Comparison of ENCODE assay signal across 14 cellular contexts in genomic region chr4:7772708-7773385, GRCh38.
DNase-seq lines count a peak whose midpoint lies in the region; ATAC-seq, FAIRE-seq and TF ChIP-seq lines count a peak whose summit lies in the region.
"Had no signal": no experiment of that assay in that cellular context is flagged by ENCODE, and none has a peak within 500 bp of the region (broad histone marks: within the 10 kb centered on the region; RNA-seq: fewer than 3 reads in every experiment).

No MANE protein-coding gene starts in this region.

- 35% methylated on average over 9 of the region's 31 CpGs for WGBS in right lobe of liver (ENCODE audit: insufficient coverage, low coverage, low lambda C conversion rate, missing lambda C conversion rate)
- 91% methylated on average over 29 of the region's 31 CpGs for WGBS in HepG2 (ENCODE audit: low lambda C conversion rate)
- 71 to 77% methylated on average over 31 of the region's 31 CpGs for WGBS in aorta, 2 donors

- peaks cover 17% of the 10 kb centered on the region for H3K36me3 Mint-ChIP-seq in neural progenitor cell
- peaks cover 65% of the 10 kb centered on the region for H3K36me3 Mint-ChIP-seq in T-cell

- H3K27ac ChIP-seq in right lobe of liver (no peak overlapping the region), HepG2 (ENCODE audit: extremely low read length, insufficient read depth, low read length) (no peak overlapping the region), neural progenitor cell (no peak overlapping the region), aorta (ENCODE audit: low read depth in 1 of 2, low read length in 2 of 2) (no peak overlapping the region), Karpas-422 (ENCODE audit: low read length) (no peak overlapping the region)

- H3K27me3 Mint-ChIP-seq in neural progenitor cell (ENCODE audit: insufficient read depth, low read depth) (peaks cover 2% of the 10 kb centered on the region), T-cell (no peaks in the 10 kb centered on the region)

- H3K9me3 Mint-ChIP-seq in neural progenitor cell = no peaks in the 10 kb centered on the region
- no peaks in the 10 kb centered on the region for H3K9me3 Mint-ChIP-seq in T-cell
- H3K9me3 Mint-ChIP-seq: mesothelial cell of epicardium had no signal

- H3K79me2 ChIP-seq in HepG2 (ENCODE audit: insufficient read depth, low read length) = no peaks in the 10 kb centered on the region
- no peaks in the 10 kb centered on the region for H3K79me2 ChIP-seq in neural progenitor cell (ENCODE audit: low read depth)
- H3K79me2 ChIP-seq in Karpas-422 (ENCODE audit: low read length) = no peaks in the 10 kb centered on the region

- no peak overlapping the region for H3K4me3 Mint-ChIP-seq in neural progenitor cell
- H3K4me3 Mint-ChIP-seq in T-cell = no peak overlapping the region
- H3K4me3 Mint-ChIP-seq: mesothelial cell of epicardium had no signal

- H3K9me2 ChIP-seq in Karpas-422 (replicated peaks; ENCODE audit: insufficient read depth, low read length) = no peaks in the 10 kb centered on the region

- H3K4me3 ChIP-seq in right lobe of liver (no peak overlapping the region), HepG2 (replicated peaks in 1 of 3; ENCODE audit: insufficient read depth in 1 of 3, low read depth in 2 of 3, low read length in 3 of 3) (no peak overlapping the region), neural progenitor cell (no peak overlapping the region), aorta (ENCODE audit: low read length in 2 of 2) (no peak overlapping the region), Karpas-422 (ENCODE audit: low read length) (no peak overlapping the region)

- no peaks in the 10 kb centered on the region for H3K9me3 ChIP-seq in right lobe of liver
- H3K9me3 ChIP-seq in HepG2 (ENCODE audit: low read length) = no peaks in the 10 kb centered on the region
- H3K9me3 ChIP-seq in neural progenitor cell (ENCODE audit: low read depth) = no peaks in the 10 kb centered on the region
- H3K9me3 ChIP-seq in aorta (ENCODE audit: control insufficient read depth, low read length) = no peaks in the 10 kb centered on the region
- no peaks in the 10 kb centered on the region for H3K9me3 ChIP-seq in Karpas-422 (ENCODE audit: low read length)

- H3K27ac Mint-ChIP-seq in neural progenitor cell (peak overlapping the region; percentile 22), T-cell (peak overlapping the region in 1 of 2 donors; percentile 66)

- no peaks in the 10 kb centered on the region for H3K27me3 ChIP-seq in right lobe of liver
- no peaks in the 10 kb centered on the region for H3K27me3 ChIP-seq in HepG2 (ENCODE audit: control insufficient read depth in 1 of 2, insufficient read depth in 2 of 2, low read length in 2 of 2)
- no peaks in the 10 kb centered on the region for H3K27me3 ChIP-seq in neural progenitor cell
- H3K27me3 ChIP-seq in aorta (ENCODE audit: control insufficient read depth in 1 of 2, insufficient read depth in 2 of 2, low read length in 1 of 2) = no peaks in the 10 kb centered on the region
- H3K27me3 ChIP-seq in Karpas-422 (ENCODE audit: low read length) = no peaks in the 10 kb centered on the region

- intact Hi-C loops in right lobe of liver (cut with DNase I) (no loop called here), HepG2 (cut with micrococcal nuclease; ENCODE audit: unreplicated experiment) (loop anchor here (5.0 kb wide), 1 partner anchor 214 kb away; no protein-coding TSS in a partner anchor), left ventricle myocardium superior (cut with micrococcal nuclease) (no loop called here), aorta (cut with DNase I) (no loop called here)

- no peak overlapping the region for H3K9ac ChIP-seq in HepG2 (ENCODE audit: insufficient read depth, low read depth, low read length)
- H3K9ac ChIP-seq in neural progenitor cell = no peak overlapping the region
- H3K9ac ChIP-seq in Karpas-422 (ENCODE audit: low read length) = no peak overlapping the region

- TF ChIP-seq POLR2A in right lobe of liver (IDR thresholded peaks at IDR 0.05) = no peak
- no peak for TF ChIP-seq POLR2A in HepG2 (IDR thresholded peaks at IDR 0.05; ENCODE audit: insufficient read depth in 1 of 2, low read depth in 2 of 2, low read length in 2 of 2)

- H3K4me2 ChIP-seq in HepG2 (ENCODE audit: low read depth, low read length) (no peak overlapping the region), neural progenitor cell (no peak overlapping the region), Karpas-422 (ENCODE audit: low read depth, low read length, poor library complexity, severe bottlenecking) (no peak overlapping the region)

- no peaks in the 10 kb centered on the region for H4K20me1 ChIP-seq in HepG2 (ENCODE audit: insufficient read depth, low read length)
- H4K20me1 ChIP-seq in neural progenitor cell (ENCODE audit: low read depth) = no peaks in the 10 kb centered on the region
- peaks cover 10% of the 10 kb centered on the region; the same call in 1 of the 2 replicates for H4K20me1 ChIP-seq in Karpas-422 (ENCODE audit: insufficient read depth, low read depth, low read length)

- CTCF ChIA-PET in HepG2 (lab: Yijun Ruan, JAX; ENCODE audit: low intra/inter-chr PET ratio, low total read pairs) (no interaction called here), T-cell (lab: Charles Lee) (no interaction called here)

- H2AFZ ChIP-seq in HepG2 (ENCODE audit: low read length) (no peak overlapping the region), neural progenitor cell (replicated peaks) (no peak overlapping the region), Karpas-422 (ENCODE audit: low read length) (no peak overlapping the region)

- POLR2A ChIA-PET in HepG2 (lab: Yijun Ruan, JAX) (no interaction called here), T-cell (lab: Charles Lee) (no interaction called here)

- H3K4me1 Mint-ChIP-seq in neural progenitor cell (peaks cover 57% of the 10 kb centered on the region), T-cell (peaks cover 20 to 42% (median 24%) of the 10 kb centered on the region in 3 donors)

- no TSS peak for BruUV-seq in HepG2 (replicated peaks; lab: Mats Ljungman, UMichigan)

- in situ Hi-C loops in HepG2 (cut with HindIII; ENCODE audit: extremely low pct_ligation_motif_present, low pct_unique_long_range_greater_than_20kb) = no loop called here

- no peak for TF ChIP-seq RAD21 in HepG2 (CRISPR knock-in tag; IDR thresholded peaks at IDR 0.05)

- no peaks in the 10 kb centered on the region for H3F3A ChIP-seq in neural progenitor cell (ENCODE audit: low read depth)

- no peaks in the 10 kb centered on the region for H3K36me3 ChIP-seq in right lobe of liver
- H3K36me3 ChIP-seq in HepG2 (replicated peaks in 1 of 2; ENCODE audit: control insufficient read depth in 1 of 2, insufficient read depth in 2 of 2, low read length in 2 of 2) = peaks cover 8 to 16% of the 10 kb centered on the region in 2 experiments; a peak in 4 of 5 replicates
- no peaks in the 10 kb centered on the region for H3K36me3 ChIP-seq in neural progenitor cell
- peaks cover 0 to 8% of the 10 kb centered on the region in 2 donors for H3K36me3 ChIP-seq in aorta (ENCODE audit: control insufficient read depth in 1 of 2, insufficient read depth in 2 of 2, low read length in 1 of 2)
- no peaks in the 10 kb centered on the region for H3K36me3 ChIP-seq in Karpas-422 (ENCODE audit: insufficient read depth, low read length)

- TF ChIP-seq EP300 in HepG2 (IDR thresholded peaks at IDR 0.05; ENCODE audit: low read depth in 2 of 2, low read length in 2 of 2) (no peak), HepG2 (CRISPR knock-in tag; IDR thresholded peaks at IDR 0.05; ENCODE audit: borderline replicate concordance) (no peak)

- H3K4me1 ChIP-seq in right lobe of liver = no peaks in the 10 kb centered on the region
- peaks cover 84% of the 10 kb centered on the region for H3K4me1 ChIP-seq in HepG2 (ENCODE audit: insufficient read depth, low read length)
- H3K4me1 ChIP-seq in neural progenitor cell = peaks cover 11% of the 10 kb centered on the region
- H3K4me1 ChIP-seq in aorta (ENCODE audit: control insufficient read depth in 1 of 2, insufficient read depth in 2 of 2, low read length in 2 of 2) = no peaks in the 10 kb centered on the region
- H3K4me1 ChIP-seq in Karpas-422 (ENCODE audit: low read length) = no peaks in the 10 kb centered on the region

- DNase-seq in right lobe of liver (peak in 1 of 3 donors; percentile 61), HepG2 (ENCODE audit: low spot score) (no peak), left ventricle myocardium superior (peak; percentile 73), neural progenitor cell (ENCODE audit: low spot score) (no peak), aorta (peak; percentile 62 to 79), T-cell (no peak), Karpas-422 (no peak)
- DNase-seq: amniotic stem cell; effector memory CD4-positive, alpha-beta T cell; NCI-H510A had no signal

- peak; percentile 48 to 61 (median 56) for ATAC-seq in right lobe of liver
- no peak for ATAC-seq in HepG2
- peak; percentile 69 for ATAC-seq in left ventricle myocardium superior
- ATAC-seq in aorta (ENCODE audit: low FRiP score) = no peak
- ATAC-seq in HG03139 (IDR thresholded peaks at IDR 0.05; ENCODE audit: unreplicated experiment) = no peak
- no peak for ATAC-seq in T-cell (replicated peaks in 1 of 4)

- no peak for FAIRE-seq in HepG2 (lab: Jason Lieb, UNC)
- FAIRE-seq: GM19239, H1 had no signal

- TF ChIP-seq CTCF in right lobe of liver (IDR thresholded peaks at IDR 0.05) (no peak), HepG2 (CRISPR knock-in tag; IDR thresholded peaks at IDR 0.05) (no peak), neural progenitor cell (IDR thresholded peaks at IDR 0.05) (no peak)

TF ChIP-seq in HepG2, 621 proteins besides CTCF, POLR2A, EP300 and RAD21 (continues in another document):
- TF ChIP-seq ZNF331 (CRISPR knock-in tag; IDR thresholded peaks at IDR 0.05) (no peak), PHB2 (IDR thresholded peaks at IDR 0.05; ENCODE audit: partially characterized antibody) (no peak), GTF2F1 (IDR thresholded peaks at IDR 0.05; ENCODE audit: low read length) (no peak), JDP2 (CRISPR knock-in tag; IDR thresholded peaks at IDR 0.05; ENCODE audit: borderline replicate concordance) (no peak), HHEX (CRISPR knock-in tag; IDR thresholded peaks at IDR 0.05) (no peak), KDM4B (CRISPR knock-in tag; IDR thresholded peaks at IDR 0.05) (no peak), IRF1 (CRISPR knock-in tag; IDR thresholded peaks at IDR 0.05; ENCODE audit: low read depth) (no peak), POLR2G (IDR thresholded peaks at IDR 0.05; ENCODE audit: low read depth, low read length) (no peak), ZNF260 (CRISPR knock-in tag; IDR thresholded peaks at IDR 0.05; ENCODE audit: borderline replicate concordance, low read depth) (no peak), REXO4 (CRISPR knock-in tag; IDR thresholded peaks at IDR 0.05; ENCODE audit: borderline replicate concordance) (no peak), ZNF841 (CRISPR knock-in tag; IDR thresholded peaks at IDR 0.05; ENCODE audit: borderline replicate concordance) (no peak), ZNF234 (CRISPR knock-in tag; conservative IDR thresholded peaks at IDR 0.05) (no peak)

Comparison
In these comparisons a context has a peak if more than half of its experiments do, and no peak if none do; other contexts are left out.
1. ATAC-seq: peak in right lobe of liver (4 of 4) and left ventricle myocardium superior (single experiment); none in HepG2 (single experiment), aorta (single experiment), HG03139 (single experiment) and T-cell (0 of 4).
2. DNase-seq: peak in left ventricle myocardium superior (single experiment) and aorta (2 of 2); none in HepG2 (single experiment), neural progenitor cell (single experiment), T-cell (0 of 34) and Karpas-422 (single experiment).